1 cellular context compared by ENCODE assay signal in genomic region chr12:2004113-2004929, GRCh38.
TF ChIP-seq lines count a peak whose summit lies in the region.

TSS of gene DCP1B (minus strand) at chr12:2004457. CDS start at chr12:2004431, 26 bp downstream.

TF ChIP-seq in HepG2, 621 proteins besides CTCF, POLR2A, EP300 and RAD21 (continued from another document and continues in another):
- TF ChIP-seq HOXA9 (CRISPR knock-in tag; IDR thresholded peaks at IDR 0.05; ENCODE audit: borderline replicate concordance) (no peak; the same call in 1 of the 2 replicates), ZNF569 (CRISPR knock-in tag; IDR thresholded peaks at IDR 0.05; ENCODE audit: borderline replicate concordance) (no peak), ZNF337 (CRISPR knock-in tag; IDR thresholded peaks at IDR 0.05; ENCODE audit: borderline replicate concordance, low read depth) (peak; percentile 85; the same call in 1 of the 2 replicates), ZNF282 (IDR thresholded peaks at IDR 0.05; ENCODE audit: partially characterized antibody) (no peak), ERF (CRISPR knock-in tag; IDR thresholded peaks at IDR 0.05) (peak; percentile 95), ZNF556 (CRISPR knock-in tag; IDR thresholded peaks at IDR 0.05; ENCODE audit: borderline replicate concordance) (peak; percentile 92; the same call in 1 of the 2 replicates), FOXK1 (CRISPR knock-in tag; IDR thresholded peaks at IDR 0.05; ENCODE audit: borderline replicate concordance, low read depth) (peak; percentile 81), ZNF687 (CRISPR knock-in tag; IDR thresholded peaks at IDR 0.05) (peak; percentile 98), SOX6 (IDR thresholded peaks at IDR 0.05) (no peak), SOX6 (CRISPR knock-in tag; IDR thresholded peaks at IDR 0.05) (peak; percentile 78), CCAR2 (optimal IDR thresholded peaks at IDR 0.05; ENCODE audit: low read depth, low read length) (no peak), HOXA7 (CRISPR knock-in tag; IDR thresholded peaks at IDR 0.05) (no peak), ZNF674 (CRISPR knock-in tag; IDR thresholded peaks at IDR 0.05; ENCODE audit: low read depth) (no peak), HMGXB4 (CRISPR knock-in tag; IDR thresholded peaks at IDR 0.05; ENCODE audit: borderline replicate concordance in 1 of 2, low read depth in 1 of 2) (peak; percentile 93 to 96), KLF6 (CRISPR knock-in tag; IDR thresholded peaks at IDR 0.05) (peak; percentile 30; the same call in 1 of the 2 replicates), HNRNPL (IDR thresholded peaks at IDR 0.05; ENCODE audit: low read depth, low read length) (0 out of 2 replicates have a peak, but pooled peaks have one; percentile 60), MXD4 (CRISPR knock-in tag; IDR thresholded peaks at IDR 0.05) (peak; percentile 85), GATAD2A (CRISPR knock-in tag; IDR thresholded peaks at IDR 0.05) (peak; percentile 84), HOXA3 (CRISPR knock-in tag; IDR thresholded peaks at IDR 0.05) (peak; percentile 96), PAX8 (CRISPR knock-in tag; IDR thresholded peaks at IDR 0.05; ENCODE audit: borderline replicate concordance) (peak; percentile 97), ZNF710 (CRISPR knock-in tag; IDR thresholded peaks at IDR 0.05; ENCODE audit: borderline replicate concordance) (no peak; the same call in 1 of the 2 replicates), HNF4A (CRISPR knock-in tag; IDR thresholded peaks at IDR 0.05) (peak; percentile 9; the same call in 1 of the 2 replicates), ZMAT3 (CRISPR knock-in tag; conservative IDR thresholded peaks at IDR 0.05) (peak; percentile 81), ZNF788 (CRISPR knock-in tag; IDR thresholded peaks at IDR 0.05; ENCODE audit: borderline replicate concordance) (peak; percentile 93), GFI1 (CRISPR knock-in tag; IDR thresholded peaks at IDR 0.05; ENCODE audit: borderline replicate concordance) (peak; percentile 14; the same call in 1 of the 2 replicates), ZNF891 (CRISPR knock-in tag; IDR thresholded peaks at IDR 0.05) (peak; percentile 89), MEF2D (CRISPR knock-in tag; IDR thresholded peaks at IDR 0.05) (peak; percentile 86; the same call in 1 of the 2 replicates), THRA (CRISPR knock-in tag; IDR thresholded peaks at IDR 0.05; ENCODE audit: borderline replicate concordance) (0 out of 2 replicates have a peak, but pooled peaks have one; percentile 28), ZNF280D (CRISPR knock-in tag; IDR thresholded peaks at IDR 0.05) (peak; percentile 93), NCOA2 (CRISPR knock-in tag; IDR thresholded peaks at IDR 0.05) (peak; percentile 50; the same call in 1 of the 2 replicates), KLF9 (CRISPR knock-in tag; IDR thresholded peaks at IDR 0.05; ENCODE audit: low read depth) (peak; percentile 52; the same call in 1 of the 2 replicates), NFE2 (CRISPR knock-in tag; IDR thresholded peaks at IDR 0.05) (no peak), RERE (CRISPR knock-in tag; IDR thresholded peaks at IDR 0.05; ENCODE audit: low read depth) (0 out of 2 replicates have a peak, but pooled peaks have one; percentile 72), ZNF678 (CRISPR knock-in tag; IDR thresholded peaks at IDR 0.05) (0 out of 2 replicates have a peak, but pooled peaks have one; percentile 87), SIN3B (IDR thresholded peaks at IDR 0.05; ENCODE audit: low read length) (peak; percentile 77), CSRNP1 (CRISPR knock-in tag; IDR thresholded peaks at IDR 0.05) (peak; percentile 69; the same call in 1 of the 2 replicates), KDM5B (CRISPR knock-in tag; IDR thresholded peaks at IDR 0.05; ENCODE audit: borderline replicate concordance) (peak; percentile 90; the same call in 1 of the 2 replicates), RARA (CRISPR knock-in tag; IDR thresholded peaks at IDR 0.05) (peak; percentile 49), ZMYM4 (CRISPR knock-in tag; IDR thresholded peaks at IDR 0.05) (peak; percentile 90), E2F1 (CRISPR knock-in tag; IDR thresholded peaks at IDR 0.05) (peak; percentile 56; the same call in 1 of the 2 replicates)
